In genomic region chr2:86105252-86105968, GRCh38 we compare ENCODE assay signal across 8 cellular contexts. TPM values are rescaled to one million over a fixed set of nuclear protein-coding genes. Genes with fewer than 3 reads are reported as not detected.
DNase-seq lines count a peak whose midpoint lies in the region; ATAC-seq and TF ChIP-seq lines count a peak whose summit lies in the region.

TSS of gene POLR1A (minus strand) at chr2:86105886. CDS start at chr2:86105776, 110 bp downstream.

- H3K4me3 Mint-ChIP-seq in activated CD4-positive, alpha-beta T cell treated with anti-CD3 and anti-CD28 coated beads, Interleukin-2, amount 10 ng/mL, durations not matched to agents 24 days and 14 days: peak within 1 kb of the TSS; percentile 94

- DNase-seq in AML-193 (lab: John Stamatoyannopoulos, UW) (peak; percentile 91 to 96), NCI-H524 treated with DMSO at 0.1 percent for 48 hours (lab: John Stamatoyannopoulos, UW) (peak; percentile 71), coronary artery (ENCODE audit: low spot score) (peak; percentile 92), left kidney (ENCODE audit: low read depth, low spot score) (peak; percentile 97)
- peak; percentile 95 for DNase-seq in activated CD4-positive, alpha-beta T cell treated with anti-CD3 and anti-CD28 coated beads, Interleukin-2, amount 10 ng/mL, durations not matched to agents 24 days and 14 days
- DNase-seq in stimulated activated CD4-positive, alpha-beta T cell treated with anti-CD3 and anti-CD28 coated beads, Interleukin-1b, Interleukin-23, amount 100 ng/mL, for 48 hours: peak; percentile 87

- no peaks in the 10 kb centered on the region for H3K9me3 Mint-ChIP-seq in activated CD4-positive, alpha-beta T cell treated with anti-CD3 and anti-CD28 coated beads, Interleukin-2, amount 10 ng/mL, durations not matched to agents 24 days and 14 days

- no peaks in the 10 kb centered on the region for H3K27me3 Mint-ChIP-seq in activated CD4-positive, alpha-beta T cell treated with anti-CD3 and anti-CD28 coated beads, Interleukin-2, amount 10 ng/mL, durations not matched to agents 24 days and 14 days

- peaks cover 43% of the 10 kb centered on the region for H3K4me1 Mint-ChIP-seq in activated CD4-positive, alpha-beta T cell treated with anti-CD3 and anti-CD28 coated beads, Interleukin-2, amount 10 ng/mL, durations not matched to agents 24 days and 14 days

- intact Hi-C loops in activated CD4-positive, alpha-beta T cell treated with anti-CD3 and anti-CD28 coated beads, Interleukin-2, amount 10 ng/mL, durations not matched to agents 24 days and 14 days (cut with micrococcal nuclease): loop anchor here (1.0 to 5.0 kb wide), 4 partner anchors 37 to 778 kb away; partner anchors contain the start of genes MRPL35, TGOLN2 and USP39

- peaks cover 52% of the 10 kb centered on the region for H3K36me3 Mint-ChIP-seq in activated CD4-positive, alpha-beta T cell treated with anti-CD3 and anti-CD28 coated beads, Interleukin-2, amount 10 ng/mL, durations not matched to agents 24 days and 14 days (ENCODE audit: low read depth)

- ATAC-seq in GM19324 (IDR thresholded peaks at IDR 0.05; ENCODE audit: low FRiP score, unreplicated experiment) (peak; percentile 75), HG03460 (IDR thresholded peaks at IDR 0.05; ENCODE audit: unreplicated experiment) (peak; percentile 75)

- H3K27ac Mint-ChIP-seq in activated CD4-positive, alpha-beta T cell treated with anti-CD3 and anti-CD28 coated beads, Interleukin-2, amount 10 ng/mL, durations not matched to agents 24 days and 14 days: peak within 1 kb of the TSS; percentile 96

- peak within 1 kb of the TSS; percentile 42 to 72 for H3K27ac ChIP-seq in coronary artery

- TF ChIP-seq CTCF in coronary artery (IDR thresholded peaks at IDR 0.05): no peak

- peak within 1 kb of the TSS; percentile 87 for H3K4me3 ChIP-seq in coronary artery

RNA-seq across cellular contexts. Expression of gene POLR1A, which starts in this region (rescaled TPM):
- total RNA-seq in activated CD4-positive, alpha-beta T cell treated with anti-CD3 and anti-CD28 coated beads, Interleukin-2, amount 10 ng/mL, durations not matched to agents 24 days and 14 days: 66.8 and 73.5 TPM in 2 replicates

Comparison
In these comparisons a context has a peak if more than half of its experiments do, and no peak if none do; other contexts are left out.
1. Peak in every context shown above with its lines: DNase-seq, ATAC-seq, H3K4me3 ChIP-seq and H3K27ac ChIP-seq.